In genomic region chr1:221098462-221099406, GRCh38 we compare ENCODE assay signal across 11 cellular contexts.
DNase-seq lines count a peak whose midpoint lies in the region; ATAC-seq and TF ChIP-seq lines count a peak whose summit lies in the region.
"Had no signal": no experiment of that assay in that cellular context is flagged by ENCODE, and none has a peak within 500 bp of the region (broad histone marks: within the 10 kb centered on the region; RNA-seq: fewer than 3 reads in every experiment).

No MANE protein-coding gene starts in this region.

- peaks cover 8% of the 10 kb centered on the region for H3K9me3 Mint-ChIP-seq in stimulated activated naive CD8-positive, alpha-beta T cell treated with anti-CD3 and anti-CD28 coated beads, Interleukin-15, Interleukin-2, amounts not matched to agents 100 ng/mL and 50 ng/mL, for 24 hours
- peaks cover 3% of the 10 kb centered on the region for H3K9me3 Mint-ChIP-seq in activated T-helper 1 cell treated with anti-CD3 and anti-CD28 coated beads, Interleukin-12 subunit alpha, Interleukin-12 subunit beta, Interleukin-2, Interleukin-4 antibody, amounts not matched to agents 30 ng/mL and 10 ng/mL and 1 ng/mL, durations not matched to agents 14 hours and 24 hours and 36 hours

- H3K27me3 ChIP-seq in lung (ENCODE audit: control insufficient read depth, insufficient read depth): no peaks in the 10 kb centered on the region
- H3K27me3 ChIP-seq: uterus had no signal

- no peak for DNase-seq in stimulated activated naive CD8-positive, alpha-beta T cell treated with anti-CD3 and anti-CD28 coated beads, Interleukin-15, Interleukin-2, amounts not matched to agents 100 U/mL and 50 U/mL, for 24 hours
- DNase-seq in activated T-helper 1 cell treated with anti-CD3 and anti-CD28 coated beads, Interleukin-12 subunit alpha, Interleukin-12 subunit beta, Interleukin-2, Interleukin-4 antibody, amounts not matched to agents 30 ng/mL and 10 ng/mL and 1 ng/mL, durations not matched to agents 14 hours and 24 hours and 36 hours (ENCODE audit: low spot score): no peak
- DNase-seq in lung (ENCODE audit: low spot score): no peak
- no peak for DNase-seq in NCI-H2227 (lab: John Stamatoyannopoulos, UW; ENCODE audit: unreplicated experiment)
- no peak for DNase-seq in NCI-H1930 (lab: John Stamatoyannopoulos, UW)
- no peak for DNase-seq in DMS53 (lab: John Stamatoyannopoulos, UW)
- DNase-seq: activated naive CD4-positive, alpha-beta T cell treated with anti-CD3 and anti-CD28 coated beads, Interleukin-2, amount 10 ng/mL, durations not matched to agents 7 days and 5 days; NCI-H510A; uterus had no signal

- no peaks in the 10 kb centered on the region for H3K9me3 ChIP-seq in lung (ENCODE audit: control insufficient read depth in 2 of 2, insufficient read depth in 1 of 2, low read length in 1 of 2)
- H3K9me3 ChIP-seq: uterus had no signal

- 59 to 67% methylated on average over 10 of the region's 10 CpGs for WGBS in lung, 2 donors

- no peak overlapping the region for H3K4me3 Mint-ChIP-seq in stimulated activated naive CD8-positive, alpha-beta T cell treated with anti-CD3 and anti-CD28 coated beads, Interleukin-15, Interleukin-2, amounts not matched to agents 100 ng/mL and 50 ng/mL, for 24 hours
- no peak overlapping the region for H3K4me3 Mint-ChIP-seq in activated T-helper 1 cell treated with anti-CD3 and anti-CD28 coated beads, Interleukin-12 subunit alpha, Interleukin-12 subunit beta, Interleukin-2, Interleukin-4 antibody, amounts not matched to agents 30 ng/mL and 10 ng/mL and 1 ng/mL, durations not matched to agents 14 hours and 24 hours and 36 hours
- H3K4me3 Mint-ChIP-seq: activated naive CD4-positive, alpha-beta T cell treated with anti-CD3 and anti-CD28 coated beads, Interleukin-2, amount 10 ng/mL, durations not matched to agents 7 days and 5 days had no signal

- H3K27me3 Mint-ChIP-seq in stimulated activated naive CD8-positive, alpha-beta T cell treated with anti-CD3 and anti-CD28 coated beads, Interleukin-15, Interleukin-2, amounts not matched to agents 100 ng/mL and 50 ng/mL, for 24 hours: peaks cover 3% of the 10 kb centered on the region
- H3K27me3 Mint-ChIP-seq in activated T-helper 1 cell treated with anti-CD3 and anti-CD28 coated beads, Interleukin-12 subunit alpha, Interleukin-12 subunit beta, Interleukin-2, Interleukin-4 antibody, amounts not matched to agents 30 ng/mL and 10 ng/mL and 1 ng/mL, durations not matched to agents 14 hours and 24 hours and 36 hours (ENCODE audit: insufficient read depth): peaks cover 3% of the 10 kb centered on the region
- H3K27me3 Mint-ChIP-seq: activated naive CD4-positive, alpha-beta T cell treated with anti-CD3 and anti-CD28 coated beads, Interleukin-2, amount 10 ng/mL, durations not matched to agents 7 days and 5 days had no signal

- no peaks in the 10 kb centered on the region for H3K36me3 ChIP-seq in lung (ENCODE audit: control insufficient read depth in 2 of 2, insufficient read depth in 2 of 2, low read length in 2 of 2)
- H3K36me3 ChIP-seq: uterus had no signal

- ATAC-seq in stimulated activated naive CD8-positive, alpha-beta T cell treated with anti-CD3 and anti-CD28 coated beads, Interleukin-15, Interleukin-2, amounts not matched to agents 100 U/mL and 50 U/mL, for 24 hours: no peak
- peak; percentile 27 for ATAC-seq in lung (ENCODE audit: insufficient read depth, low FRiP score)
- no peak for ATAC-seq in GM21360 (IDR thresholded peaks at IDR 0.05; ENCODE audit: unreplicated experiment)

- H3K27ac Mint-ChIP-seq in stimulated activated naive CD8-positive, alpha-beta T cell treated with anti-CD3 and anti-CD28 coated beads, Interleukin-15, Interleukin-2, amounts not matched to agents 100 ng/mL and 50 ng/mL, for 24 hours: peak overlapping the region; percentile 24
- H3K27ac Mint-ChIP-seq in activated T-helper 1 cell treated with anti-CD3 and anti-CD28 coated beads, Interleukin-12 subunit alpha, Interleukin-12 subunit beta, Interleukin-2, Interleukin-4 antibody, amounts not matched to agents 30 ng/mL and 10 ng/mL and 1 ng/mL, durations not matched to agents 14 hours and 24 hours and 36 hours: peak overlapping the region; percentile 14
- H3K27ac Mint-ChIP-seq: activated naive CD4-positive, alpha-beta T cell treated with anti-CD3 and anti-CD28 coated beads, Interleukin-2, amount 10 ng/mL, durations not matched to agents 7 days and 5 days had no signal

- intact Hi-C loops in activated T-helper 1 cell treated with anti-CD3 and anti-CD28 coated beads, Interleukin-12 subunit alpha, Interleukin-12 subunit beta, Interleukin-2, Interleukin-4 antibody, amounts not matched to agents 30 ng/mL and 10 ng/mL and 1 ng/mL, durations not matched to agents 14 hours and 24 hours and 36 hours (cut with micrococcal nuclease): no loop called here

- peak overlapping the region in 1 of 2 donors; percentile 76 for H3K27ac ChIP-seq in lung (ENCODE audit: low read depth in 1 of 2, low read length in 1 of 2)
- H3K27ac ChIP-seq: uterus had no signal

- H3K4me1 ChIP-seq in lung (ENCODE audit: control insufficient read depth in 2 of 2, insufficient read depth in 2 of 2, low read length in 2 of 2): peaks cover 0 to 4% of the 10 kb centered on the region in 2 donors
- H3K4me1 ChIP-seq: uterus had no signal

- TF ChIP-seq CTCF in lung (IDR thresholded peaks at IDR 0.05; ENCODE audit: control extremely low read depth, extremely low read depth): no peak

- peaks cover 12% of the 10 kb centered on the region for H3K4me1 Mint-ChIP-seq in stimulated activated naive CD8-positive, alpha-beta T cell treated with anti-CD3 and anti-CD28 coated beads, Interleukin-15, Interleukin-2, amounts not matched to agents 100 ng/mL and 50 ng/mL, for 24 hours (ENCODE audit: low read depth)
- H3K4me1 Mint-ChIP-seq in activated T-helper 1 cell treated with anti-CD3 and anti-CD28 coated beads, Interleukin-12 subunit alpha, Interleukin-12 subunit beta, Interleukin-2, Interleukin-4 antibody, amounts not matched to agents 30 ng/mL and 10 ng/mL and 1 ng/mL, durations not matched to agents 14 hours and 24 hours and 36 hours (ENCODE audit: low read depth): peaks cover 9% of the 10 kb centered on the region
- H3K4me1 Mint-ChIP-seq: activated naive CD4-positive, alpha-beta T cell treated with anti-CD3 and anti-CD28 coated beads, Interleukin-2, amount 10 ng/mL, durations not matched to agents 7 days and 5 days had no signal

- no peak overlapping the region for H3K4me3 ChIP-seq in lung
- H3K4me3 ChIP-seq: uterus had no signal

- peaks cover 3% of the 10 kb centered on the region for H3K36me3 Mint-ChIP-seq in stimulated activated naive CD8-positive, alpha-beta T cell treated with anti-CD3 and anti-CD28 coated beads, Interleukin-15, Interleukin-2, amounts not matched to agents 100 ng/mL and 50 ng/mL, for 24 hours (ENCODE audit: low read depth)
- peaks cover 1% of the 10 kb centered on the region for H3K36me3 Mint-ChIP-seq in activated T-helper 1 cell treated with anti-CD3 and anti-CD28 coated beads, Interleukin-12 subunit alpha, Interleukin-12 subunit beta, Interleukin-2, Interleukin-4 antibody, amounts not matched to agents 30 ng/mL and 10 ng/mL and 1 ng/mL, durations not matched to agents 14 hours and 24 hours and 36 hours (ENCODE audit: low read depth)
- H3K36me3 Mint-ChIP-seq: activated naive CD4-positive, alpha-beta T cell treated with anti-CD3 and anti-CD28 coated beads, Interleukin-2, amount 10 ng/mL, durations not matched to agents 7 days and 5 days had no signal
